In the genomic region with DNA sequence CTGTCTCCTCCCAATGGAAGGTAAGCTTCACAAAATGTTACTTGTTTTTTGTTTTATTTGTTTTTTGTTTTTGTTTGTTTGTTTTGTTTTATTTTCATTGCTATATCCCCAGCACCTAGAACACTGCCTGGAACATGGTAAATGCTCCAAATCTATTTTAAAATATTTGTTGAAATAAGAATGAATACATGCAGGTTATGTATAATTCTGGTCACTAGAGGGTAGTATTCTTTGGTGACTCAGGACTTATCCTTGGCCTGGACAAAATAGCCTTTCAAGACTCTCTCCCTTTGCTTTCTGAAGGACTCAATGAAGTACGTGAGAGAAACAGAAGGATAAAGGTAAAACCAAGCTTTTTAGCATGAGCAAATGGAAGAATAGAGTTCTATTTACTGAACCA, we compare ENCODE assay signal across 9 cellular contexts. TPM values are rescaled to one million over a fixed set of nuclear protein-coding genes. Genes with fewer than 3 reads are reported as not detected.
A peak's percentile ranks its signal among the peaks of the same experiment; 100 is the strongest.
DNase-seq lines count a peak whose midpoint lies in the region; ATAC-seq, FAIRE-seq and TF ChIP-seq lines count a peak whose summit lies in the region.
"Had no signal": no experiment of that assay in that cellular context is flagged by ENCODE, and none has a peak within 500 bp of the region (broad histone marks: within the 10 kb centered on the region; RNA-seq: fewer than 3 reads in every experiment).

No MANE protein-coding gene starts in this region.

- no peak overlapping the region for H3K27ac ChIP-seq in CD8-positive, alpha-beta memory T cell (ENCODE audit: low read depth, low read length)

- H3K4me1 Mint-ChIP-seq in CD8-positive, alpha-beta memory T cell: no peaks in the 10 kb centered on the region
- H3K4me1 Mint-ChIP-seq: central memory CD8-positive, alpha-beta T cell had no signal

- H3K4me3 ChIP-seq in AG04449 (ENCODE audit: low read depth, low read length) (no peak overlapping the region), bronchial epithelial cell (ENCODE audit: low read depth, low read length) (no peak overlapping the region)
- no peak overlapping the region for H3K4me3 ChIP-seq in CD8-positive, alpha-beta memory T cell (ENCODE audit: low read length)

- no peak overlapping the region for H3K27ac Mint-ChIP-seq in CD8-positive, alpha-beta memory T cell

- DNase-seq in AG04449 (ENCODE audit: low read depth, low spot score) (no peak), KBM-7 (peak; percentile 26), bronchial epithelial cell (ENCODE audit: low read depth) (peak; percentile 50), left lobe of liver (ENCODE audit: low spot score) (no peak), T-helper 9 cell (no peak)
- no peak for DNase-seq in CD8-positive, alpha-beta memory T cell

- CTCF ChIA-PET in AG04449 (lab: Yijun Ruan, JAX): interaction anchor here (0.6 to 11.5 kb wide), 21 partner anchors 10 to 153 kb away, joined by 3 to 531 read pairs (median 7); a partner anchor contains a TSS
- CTCF ChIA-PET in CD8-positive, alpha-beta memory T cell (lab: Charles Lee): no interaction called here

- peaks cover 0 to 3% (median 0%) of the 10 kb centered on the region in 5 donors for H3K9me3 Mint-ChIP-seq in CD8-positive, alpha-beta memory T cell
- H3K9me3 Mint-ChIP-seq: central memory CD8-positive, alpha-beta T cell had no signal

- no peak for FAIRE-seq in bronchial epithelial cell (lab: Jason Lieb, UNC)

- no peaks in the 10 kb centered on the region for H3K27me3 ChIP-seq in bronchial epithelial cell (ENCODE audit: control insufficient read depth, insufficient read depth, low read length)
- no peaks in the 10 kb centered on the region for H3K27me3 ChIP-seq in CD8-positive, alpha-beta memory T cell (ENCODE audit: insufficient read depth, low read length, poor library complexity, severe bottlenecking)

- H3K27me3 Mint-ChIP-seq in CD8-positive, alpha-beta memory T cell: peaks cover 5 to 6% of the 10 kb centered on the region in 2 donors

- in situ Hi-C loops in KBM-7 (cut with MboI; ENCODE audit: low pct_unique_long_range_greater_than_20kb, low sequenced_read_pairs): no loop called here

- TF ChIP-seq CTCF in AG04449 (IDR thresholded peaks at IDR 0.05; ENCODE audit: insufficient read depth, low read length, missing control alignments): peak; percentile 42
- peak; percentile 30 for TF ChIP-seq CTCF in bronchial epithelial cell (IDR thresholded peaks at IDR 0.05; ENCODE audit: insufficient read depth, low read length, severe bottlenecking)

- H3K9me3 ChIP-seq in CD8-positive, alpha-beta memory T cell (ENCODE audit: low read length): no peaks in the 10 kb centered on the region

- no peaks in the 10 kb centered on the region for H3K36me3 ChIP-seq in bronchial epithelial cell (ENCODE audit: control insufficient read depth, insufficient read depth, low read length)
- no peaks in the 10 kb centered on the region for H3K36me3 ChIP-seq in CD8-positive, alpha-beta memory T cell (ENCODE audit: insufficient read depth, low read length)

- no peaks in the 10 kb centered on the region for H3K4me1 ChIP-seq in CD8-positive, alpha-beta memory T cell (ENCODE audit: insufficient read depth, low read length)

- POLR2A ChIA-PET in AG04449 (lab: Yijun Ruan, JAX): no interaction called here
- POLR2A ChIA-PET in CD8-positive, alpha-beta memory T cell (lab: Charles Lee): no interaction called here

- H3K4me3 Mint-ChIP-seq in CD8-positive, alpha-beta memory T cell: no peak overlapping the region
- H3K4me3 Mint-ChIP-seq: central memory CD8-positive, alpha-beta T cell had no signal

- ATAC-seq in left lobe of liver (peak; percentile 67), HG02798 (IDR thresholded peaks at IDR 0.05; ENCODE audit: poor library complexity, unreplicated experiment) (no peak), HG02571 (IDR thresholded peaks at IDR 0.05; ENCODE audit: unreplicated experiment) (no peak)

- H3K36me3 Mint-ChIP-seq in CD8-positive, alpha-beta memory T cell: no peaks in the 10 kb centered on the region

RNA-seq across cellular contexts. Expression of a gene that starts 46.9 kb away (rescaled TPM):
- total RNA-seq in bronchial epithelial cell: 4.2 and 6.1 TPM in 2 replicates
- total RNA-seq in left lobe of liver: 1.5 TPM
- total RNA-seq in CD8-positive, alpha-beta memory T cell: under 1 TPM; 0.04 to 0.22 TPM
- 0.18 TPM for polyA plus RNA-seq in CD8-positive, alpha-beta memory T cell

Comparison
In these comparisons a context has a peak if more than half of its experiments do, and no peak if none do; other contexts are left out.
1. DNase-seq: peak in KBM-7 (single experiment) and bronchial epithelial cell (single experiment); none in AG04449 (single experiment), left lobe of liver (single experiment), T-helper 9 cell (single experiment) and CD8-positive, alpha-beta memory T cell (0 of 5).